Comparison of ENCODE assay signal across 34 cellular contexts in the genomic region with DNA sequence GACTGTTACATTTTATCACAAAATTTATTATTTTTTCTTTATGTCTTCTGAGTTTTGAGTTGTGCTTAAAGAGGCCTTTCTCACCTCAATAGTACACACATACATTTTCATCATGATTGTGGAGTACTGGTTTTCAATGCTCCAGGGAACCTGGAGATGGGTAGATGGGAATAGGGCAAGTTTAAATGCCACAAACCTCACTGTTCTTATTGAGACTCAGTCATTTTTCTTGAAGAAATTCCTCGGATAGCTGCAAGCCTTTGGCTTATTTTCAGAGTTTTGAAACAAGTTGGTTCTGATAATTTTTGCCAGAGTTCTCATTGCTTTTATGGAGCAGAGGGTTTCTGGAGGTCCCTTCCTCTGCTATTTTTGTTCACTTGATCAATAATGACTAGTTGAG.
"Had no signal": no experiment of that assay in that cellular context is flagged by ENCODE, and none has a peak within 500 bp of the region (broad histone marks: within the 10 kb centered on the region; RNA-seq: fewer than 3 reads in every experiment).

No MANE protein-coding gene starts in this region.

- H3K4me1 ChIP-seq: adrenal gland, ascending aorta, body of pancreas, breast epithelium had no signal

- H3K4me3 ChIP-seq: adrenal gland, ascending aorta, body of pancreas, breast epithelium, cardiac muscle cell had no signal

- ATAC-seq: activated naive CD4-positive, alpha-beta T cell treated with anti-CD3 and anti-CD28 coated beads, Interleukin-2, amount 50 U/mL, for 72 hours; activated naive CD8-positive, alpha-beta T cell treated with anti-CD3 and anti-CD28 coated beads, Interleukin-2, amount 50 U/mL, for 24 hours; activated T-cell treated with anti-CD3 and anti-CD28 coated beads, Interleukin-2, amount 50 U/mL, for 4 hours; activated T-cell treated with anti-CD3 and anti-CD28 coated beads, Interleukin-2, amount 50 U/mL, for 72 hours; activated T-helper 17 cell treated with anti-CD3 and anti-CD28 coated beads, Interleukin-2, amount 50 U/mL, for 72 hours; body of pancreas had no signal

- FAIRE-seq: astrocyte, bronchial epithelial cell had no signal

- H3K27ac ChIP-seq: adrenal gland, ascending aorta, body of pancreas, brain microvascular endothelial cell, breast epithelium, cardiac muscle cell had no signal

- DNase-seq: activated effector memory CD4-positive, alpha-beta T cell treated with anti-CD3 and anti-CD28 coated beads, Interleukin-2, amount 50 U/mL, for 16 hours; activated effector memory CD4-positive, alpha-beta T cell treated with Interleukin-2 at 50 U/mL for 16 hours; activated gamma-delta T cell; activated gamma-delta T cell treated with Interleukin-2 at 50 U/mL for 16 hours; activated naive CD4-positive, alpha-beta T cell; activated naive CD4-positive, alpha-beta T cell treated with anti-CD3 and anti-CD28 coated beads for 36 hours; activated naive CD4-positive, alpha-beta T cell treated with anti-CD3 and anti-CD28 coated beads, Interleukin-2, amount 10 ng/mL, durations not matched to agents 7 days and 5 days; activated naive CD4-positive, alpha-beta T cell treated with anti-CD3 and anti-CD28 coated beads, Interleukin-2, amount 50 U/mL, for 16 hours; activated naive CD4-positive, alpha-beta T cell treated with Interleukin-2 at 50 U/mL for 16 hours; activated naive CD8-positive, alpha-beta T cell treated with anti-CD3 and anti-CD28 coated beads for 36 hours; activated naive CD8-positive, alpha-beta T cell treated with anti-CD3 and anti-CD28 coated beads, Interleukin-2, amount 10 ng/mL, durations not matched to agents 7 days and 5 days; activated naive CD8-positive, alpha-beta T cell treated with anti-CD3 and anti-CD28 coated beads, Interleukin-2, amount 50 U/mL, for 24 hours; activated T-cell treated with anti-CD3 and anti-CD28 coated beads, Interleukin-2, amount 50 U/mL, for 1 hour; activated T-cell treated with anti-CD3 and anti-CD28 coated beads, Interleukin-2, amount 50 U/mL, for 24 hours; activated T-cell treated with anti-CD3 and anti-CD28 coated beads, Interleukin-2, amount 50 U/mL, for 4 hours; activated T-cell treated with anti-CD3 and anti-CD28 coated beads, Interleukin-2, amount 50 U/mL, for 48 hours; activated T-cell treated with anti-CD3 and anti-CD28 coated beads, Interleukin-2, amount 50 U/mL, for 72 hours; adrenal gland; amniotic stem cell; amygdala; anterior cingulate cortex; aorta; body of pancreas; brain microvascular endothelial cell; caudate nucleus; central memory CD4-positive, alpha-beta T cell; cerebellar nuclear complex had no signal

- H3K36me3 ChIP-seq: adrenal gland, brain microvascular endothelial cell, breast epithelium, cardiac muscle cell had no signal

- H3K27me3 ChIP-seq: adrenal gland, ascending aorta, body of pancreas, brain microvascular endothelial cell, breast epithelium, cardiac muscle cell had no signal

- H3K9me3 ChIP-seq: adrenal gland, ascending aorta, body of pancreas, breast epithelium had no signal
